Comparison of ENCODE assay signal across 24 cellular contexts in genomic region chr9:117737721-117738226, GRCh38. TPM values are rescaled to one million over a fixed set of nuclear protein-coding genes. Genes with fewer than 3 reads are reported as not detected.
DNase-seq lines count a peak whose midpoint lies in the region; ATAC-seq, FAIRE-seq and TF ChIP-seq lines count a peak whose summit lies in the region.
"Had no signal": no experiment of that assay in that cellular context is flagged by ENCODE, and none has a peak within 500 bp of the region (broad histone marks: within the 10 kb centered on the region; RNA-seq: fewer than 3 reads in every experiment).

No MANE protein-coding gene starts in this region.

- H3K9ac ChIP-seq in H1 (replicated peaks in 1 of 4; ENCODE audit: extremely low read depth in 1 of 4, low read depth in 3 of 4, low read length in 3 of 4) (no peak overlapping the region), neural progenitor cell (no peak overlapping the region)

- no peak overlapping the region for H2BK20ac ChIP-seq in H1 (ENCODE audit: low read length)

- TF ChIP-seq RAD21 in H1 (IDR thresholded peaks at IDR 0.05 in 1 of 2, conservative IDR thresholded peaks at IDR 0.05 in 1 of 2; ENCODE audit: low read depth in 2 of 2, low read length in 2 of 2): no peak

- no peak overlapping the region for H2BK5ac ChIP-seq in H1 (ENCODE audit: low read depth, low read length)

- H3K9me3 ChIP-seq in heart left ventricle (no peaks in the 10 kb centered on the region), H1 (ENCODE audit: insufficient read depth in 2 of 2, low read depth in 1 of 2, low read length in 1 of 2) (no peaks in the 10 kb centered on the region), neural progenitor cell (ENCODE audit: low read depth) (no peaks in the 10 kb centered on the region)
- H3K9me3 ChIP-seq: adrenal gland, gastroesophageal sphincter, mucosa of descending colon, tibial artery had no signal

- ATAC-seq in heart left ventricle (peak in 3 of 4 donors; percentile 32 to 42 (median 40)), GM19035 (IDR thresholded peaks at IDR 0.05; ENCODE audit: unreplicated experiment) (no peak), T-cell (replicated peaks in 1 of 4) (no peak)
- no peak for ATAC-seq in activated CD8-positive, alpha-beta T cell treated with anti-CD3 and anti-CD28 coated beads, Interleukin-2, amount 10 ng/mL, durations not matched to agents 7 days and 5 days
- ATAC-seq: gastroesophageal sphincter; mucosa of descending colon; sciatic nerve; stimulated activated memory B cell treated with anti-CD40 and anti-IgM and Interleukin-4, amounts not matched to agents 10 μg/mL and 1 μg/mL and 100 μg/mL, for 72 hours had no signal

- H3K27me3 ChIP-seq in heart left ventricle (no peaks in the 10 kb centered on the region), H1 (replicated peaks in 1 of 4; ENCODE audit: control insufficient read depth in 3 of 4, extremely low read depth in 1 of 4, insufficient read depth in 3 of 4, low read length in 3 of 4) (no peaks in the 10 kb centered on the region), neural progenitor cell (no peaks in the 10 kb centered on the region)
- H3K27me3 ChIP-seq: adrenal gland, tibial artery had no signal

- TF ChIP-seq POLR2A in heart left ventricle (IDR thresholded peaks at IDR 0.05): no peak
- TF ChIP-seq POLR2A in H1 (IDR thresholded peaks at IDR 0.05; ENCODE audit: control extremely low read depth in 1 of 2, low read depth in 2 of 2, low read length in 2 of 2): no peak

- no peaks in the 10 kb centered on the region for H4K20me1 ChIP-seq in H1 (replicated peaks in 1 of 2; ENCODE audit: control insufficient read depth in 1 of 2, insufficient read depth in 2 of 2, low read length in 2 of 2)
- no peaks in the 10 kb centered on the region for H4K20me1 ChIP-seq in neural progenitor cell (ENCODE audit: low read depth)

- H3K79me1 ChIP-seq in H1 (ENCODE audit: low read depth, low read length): no peaks in the 10 kb centered on the region

- no peak overlapping the region for H3K4me2 ChIP-seq in H1 (ENCODE audit: insufficient read depth in 1 of 2, low read depth in 2 of 2, low read length in 2 of 2)
- peak overlapping the region; percentile 51 for H3K4me2 ChIP-seq in neural progenitor cell

- no peak for TF ChIP-seq EP300 in H1 (IDR thresholded peaks at IDR 0.05; ENCODE audit: borderline replicate concordance in 1 of 2, low read depth in 2 of 2, low read length in 2 of 2)

- POLR2A ChIA-PET in H1 (lab: Charles Lee; ENCODE audit: partially characterized antibody) (no interaction called here), T-cell (lab: Charles Lee) (no interaction called here)
- POLR2A ChIA-PET in activated CD8-positive, alpha-beta T cell treated with anti-CD3 and anti-CD28 coated beads, Interleukin-2, amount 10 ng/mL, durations not matched to agents 7 days and 5 days (lab: Charles Lee): no interaction called here

- intact Hi-C loops in heart left ventricle (cut with DNase I) (no loop called here), cardiac septum (cut with DNase I) (no loop called here)

- no peak overlapping the region for H3K23ac ChIP-seq in H1 (ENCODE audit: insufficient read length)

- no peak overlapping the region for H2BK15ac ChIP-seq in H1 (ENCODE audit: low read length)

- H3K4me1 Mint-ChIP-seq in neural progenitor cell (peaks cover 18% of the 10 kb centered on the region), T-cell (no peaks in the 10 kb centered on the region)
- H3K4me1 Mint-ChIP-seq in activated CD8-positive, alpha-beta T cell treated with anti-CD3 and anti-CD28 coated beads, Interleukin-2, amount 10 ng/mL, durations not matched to agents 7 days and 5 days (ENCODE audit: low read depth): no peaks in the 10 kb centered on the region
- H3K4me1 Mint-ChIP-seq: stimulated activated memory B cell treated with anti-CD40 and anti-IgM and Interleukin-4, amounts not matched to agents 10 μg/mL and 1 μg/mL and 100 μg/mL, for 72 hours had no signal

- H3K4me3 Mint-ChIP-seq in neural progenitor cell (no peak overlapping the region), T-cell (no peak overlapping the region)
- no peak overlapping the region for H3K4me3 Mint-ChIP-seq in activated CD8-positive, alpha-beta T cell treated with anti-CD3 and anti-CD28 coated beads, Interleukin-2, amount 10 ng/mL, durations not matched to agents 7 days and 5 days
- H3K4me3 Mint-ChIP-seq: HFFc6; stimulated activated memory B cell treated with anti-CD40 and anti-IgM and Interleukin-4, amounts not matched to agents 10 μg/mL and 1 μg/mL and 100 μg/mL, for 72 hours had no signal

- WGBS in heart left ventricle, 4 donors: 61 to 83% (median 75%) methylated on average over 7 of the region's 7 CpGs
- 88% methylated on average over 7 of the region's 7 CpGs; no CpG with 5 or more reads in 1 of the 2 experiments for WGBS in H1 (ENCODE audit: extremely low coverage in 1 of 2, insufficient coverage in 1 of 2, insufficient read length in 1 of 2, insufficient replicate concordance in 2 of 2, low coverage in 1 of 2, low lambda C conversion rate in 2 of 2, missing lambda C conversion rate in 1 of 2), 2 experiments

- no peak overlapping the region for H3K4me3 ChIP-seq in heart left ventricle
- H3K4me3 ChIP-seq in H1 (ENCODE audit: extremely low read depth in 1 of 4, insufficient read depth in 2 of 4, low read depth in 3 of 4, low read length in 4 of 4): no peak overlapping the region
- H3K4me3 ChIP-seq in neural progenitor cell: peak overlapping the region; percentile 6
- H3K4me3 ChIP-seq: adrenal gland, gastroesophageal sphincter, mucosa of descending colon, tibial artery had no signal

- no peaks in the 10 kb centered on the region for H3K23me2 ChIP-seq in H1 (ENCODE audit: low read depth, low read length)

- no peaks in the 10 kb centered on the region for H3K27me3 Mint-ChIP-seq in neural progenitor cell (ENCODE audit: insufficient read depth, low read depth)
- H3K27me3 Mint-ChIP-seq in activated CD8-positive, alpha-beta T cell treated with anti-CD3 and anti-CD28 coated beads, Interleukin-2, amount 10 ng/mL, durations not matched to agents 7 days and 5 days (ENCODE audit: low read depth): peaks cover 23% of the 10 kb centered on the region
- peaks cover 4 to 5% of the 10 kb centered on the region in 2 donors for H3K27me3 Mint-ChIP-seq in T-cell

- no peak for TF ChIP-seq CTCF in heart left ventricle (IDR thresholded peaks at IDR 0.05)
- no peak for TF ChIP-seq CTCF in H1 (IDR thresholded peaks at IDR 0.05; ENCODE audit: control extremely low read depth in 1 of 3, insufficient read depth in 1 of 3, low read depth in 1 of 3, low read length in 3 of 3)
- TF ChIP-seq CTCF in neural progenitor cell (IDR thresholded peaks at IDR 0.05): no peak

- H3K14ac ChIP-seq in H1 (ENCODE audit: insufficient read length): no peak overlapping the region

- no peak overlapping the region for H3K18ac ChIP-seq in H1 (ENCODE audit: extremely low read depth, low read length)

- CTCF ChIA-PET in H1 (lab: Charles Lee; ENCODE audit: partially characterized antibody): interaction anchor here (0.8 kb wide), 1 partner anchor 14 kb away, joined by 3 read pairs; no protein-coding TSS in a partner anchor
- CTCF ChIA-PET in activated CD8-positive, alpha-beta T cell treated with anti-CD3 and anti-CD28 coated beads, Interleukin-2, amount 10 ng/mL, durations not matched to agents 7 days and 5 days (lab: Charles Lee): no interaction called here
- CTCF ChIA-PET in T-cell (lab: Charles Lee): interaction anchor here in 1 of 2 donors (0.7 kb wide), 1 partner anchor 432 kb away, joined by 3 read pairs; no protein-coding TSS in a partner anchor

- no peak overlapping the region for H4K8ac ChIP-seq in H1 (ENCODE audit: extremely low read depth, insufficient read depth, low read length)

- H2AFZ ChIP-seq in H1 (ENCODE audit: low read length): peak overlapping the region; percentile 71
- peak overlapping the region; percentile 15 for H2AFZ ChIP-seq in neural progenitor cell (replicated peaks)

- H3K36me3 Mint-ChIP-seq in neural progenitor cell (no peaks in the 10 kb centered on the region), T-cell (no peaks in the 10 kb centered on the region)
- H3K36me3 Mint-ChIP-seq in activated CD8-positive, alpha-beta T cell treated with anti-CD3 and anti-CD28 coated beads, Interleukin-2, amount 10 ng/mL, durations not matched to agents 7 days and 5 days (ENCODE audit: low read depth): no peaks in the 10 kb centered on the region
- H3K36me3 Mint-ChIP-seq: stimulated activated memory B cell treated with anti-CD40 and anti-IgM and Interleukin-4, amounts not matched to agents 10 μg/mL and 1 μg/mL and 100 μg/mL, for 72 hours had no signal

- H3K4me1 ChIP-seq in heart left ventricle (peaks cover 0 to 17% (median 4%) of the 10 kb centered on the region in 12 donors), H1 (replicated peaks in 1 of 4; ENCODE audit: control insufficient read depth in 3 of 4, insufficient read depth in 4 of 4, low read length in 3 of 4) (no peaks in the 10 kb centered on the region), neural progenitor cell (peaks cover 31% of the 10 kb centered on the region)

- peak overlapping the region in 2 of 12 donors; percentile 7 to 17 for H3K27ac ChIP-seq in heart left ventricle
- no peak overlapping the region for H3K27ac ChIP-seq in H1 (ENCODE audit: low read depth, low read length)
- H3K27ac ChIP-seq in neural progenitor cell: peak overlapping the region; percentile 55
- H3K27ac ChIP-seq: C4-2B, gastroesophageal sphincter, tibial artery, VCaP had no signal

- no peak overlapping the region for H2AK5ac ChIP-seq in H1 (ENCODE audit: low read depth, low read length)

- no peak overlapping the region for H3K4ac ChIP-seq in H1 (replicated peaks; ENCODE audit: insufficient read length, low read depth, low read length)

- no peak for FAIRE-seq in H1 (lab: Jason Lieb, UNC)

- H3F3A ChIP-seq in neural progenitor cell (ENCODE audit: low read depth): peaks cover 6% of the 10 kb centered on the region

- H3K79me2 ChIP-seq in H1 (ENCODE audit: control insufficient read depth in 1 of 2, insufficient read depth in 2 of 2, low read length in 2 of 2) (no peaks in the 10 kb centered on the region), neural progenitor cell (ENCODE audit: low read depth) (no peaks in the 10 kb centered on the region)

- H2BK12ac ChIP-seq in H1 (ENCODE audit: low read depth, low read length): no peak overlapping the region

- H3K36me3 ChIP-seq in heart left ventricle (no peaks in the 10 kb centered on the region), H1 (ENCODE audit: control insufficient read depth in 2 of 4, insufficient read depth in 4 of 4, low read length in 3 of 4) (no peaks in the 10 kb centered on the region), neural progenitor cell (no peaks in the 10 kb centered on the region)
- H3K36me3 ChIP-seq: adrenal gland, gastroesophageal sphincter, tibial artery had no signal

- H3K9me3 Mint-ChIP-seq in neural progenitor cell: no peaks in the 10 kb centered on the region
- H3K9me3 Mint-ChIP-seq in activated CD8-positive, alpha-beta T cell treated with anti-CD3 and anti-CD28 coated beads, Interleukin-2, amount 10 ng/mL, durations not matched to agents 7 days and 5 days (ENCODE audit: insufficient read depth): no peaks in the 10 kb centered on the region
- no peaks in the 10 kb centered on the region for H3K9me3 Mint-ChIP-seq in T-cell
- H3K9me3 Mint-ChIP-seq: stimulated activated memory B cell treated with anti-CD40 and anti-IgM and Interleukin-4, amounts not matched to agents 10 μg/mL and 1 μg/mL and 100 μg/mL, for 72 hours had no signal

- H3K56ac ChIP-seq in H1 (replicated peaks; ENCODE audit: insufficient read length, low read depth, low read length): no peak overlapping the region

- no peak overlapping the region for H2BK120ac ChIP-seq in H1 (replicated peaks; ENCODE audit: low read depth, low read length)

- peak overlapping the region; percentile 91 for H3K27ac Mint-ChIP-seq in neural progenitor cell
- H3K27ac Mint-ChIP-seq in activated CD8-positive, alpha-beta T cell treated with anti-CD3 and anti-CD28 coated beads, Interleukin-2, amount 10 ng/mL, durations not matched to agents 7 days and 5 days: no peak overlapping the region
- no peak overlapping the region for H3K27ac Mint-ChIP-seq in T-cell
- H3K27ac Mint-ChIP-seq: HFFc6; stimulated activated memory B cell treated with anti-CD40 and anti-IgM and Interleukin-4, amounts not matched to agents 10 μg/mL and 1 μg/mL and 100 μg/mL, for 72 hours had no signal

- H4K91ac ChIP-seq in H1 (replicated peaks; ENCODE audit: insufficient read length, low read length): no peak overlapping the region

- DNase-seq in heart left ventricle (no peak), cardiac septum (ENCODE audit: low spot score) (no peak), H1 (ENCODE audit: low read depth in 1 of 2, low spot score in 2 of 2) (no peak), neural progenitor cell (ENCODE audit: low spot score) (peak; percentile 53), superior temporal gyrus (ENCODE audit: extremely low spot score) (peak; percentile 47), T-cell (no peak)
- DNase-seq in activated CD8-positive, alpha-beta T cell treated with anti-CD3 and anti-CD28 coated beads, Interleukin-2, amount 10 ng/mL, durations not matched to agents 7 days and 5 days: no peak
- DNase-seq: erythroblast, HFFc6, IMR-90, mucosa of descending colon, NCI-H1417 treated with DMSO at 0.1 percent for 48 hours, NCI-H2107, NCI-H526, T-helper 2 cell, tibial artery had no signal

- no peak overlapping the region for H4K5ac ChIP-seq in H1 (ENCODE audit: insufficient read length, low read depth, low read length)

RNA-seq across cellular contexts. Expression of gene TLR4, which starts 33.6 kb away (rescaled TPM):
- total RNA-seq in heart left ventricle (10 to 100 TPM in 6 of 9 donors, 1 to 10 TPM in 3; 8.5 to 37.4 (median 11.0) TPM), cardiac septum (7.5 TPM), neural progenitor cell (ENCODE audit: low replicate concordance) (0.22 and 0.24 TPM in 2 replicates), T-cell (under 1 TPM; 0.08 to 0.18 (median 0.16) TPM)
- polyA plus RNA-seq in heart left ventricle (1 to 10 TPM; 2.0 to 3.2 TPM), H1 (2011; rRNA removed) (under 0.01 and 0.02 TPM in 2 replicates)
- 0.17 and 0.19 TPM in 2 replicates for total RNA-seq in H1 (2021; fragmentation: NEBNext Ultra II Directional; extraction: Animal tissue kit (Norgen Biotek cat#: 25700))
- polyA plus RNA-seq in H1 (2011; cell fraction: cytosol; rRNA removed): not detected
- polyA plus RNA-seq in H1 (2011; cell fraction: nucleus; rRNA removed): not detected
- 0.04 to 0.14 TPM in 2 of 4 replicates, not detected in the others for polyA plus RNA-seq in H1 (2012, experiment 1 of 2)
- 0.04 TPM for polyA plus RNA-seq in H1 (2012, experiment 2 of 2)
- polyA plus RNA-seq in H1 (2013, experiment 1 of 2): 0.22 TPM
- polyA plus RNA-seq in H1 (2013, experiment 2 of 2): 0.24 TPM
- polyA minus RNA-seq in H1 (2011; rRNA and poly(A)+ RNA removed): 0.07 and 0.09 TPM in 2 replicates
- not detected for polyA minus RNA-seq in H1 (2011; cell fraction: cytosol; rRNA and poly(A)+ RNA removed)
- polyA minus RNA-seq in H1 (2011; cell fraction: nucleus; rRNA and poly(A)+ RNA removed): 0.70 TPM
- under 1 TPM; 0.08 to 0.16 TPM for total RNA-seq in activated CD8-positive, alpha-beta T cell treated with anti-CD3 and anti-CD28 coated beads, Interleukin-2, amount 10 ng/mL, durations not matched to agents 7 days and 5 days
- total RNA-seq: A673 had no signal
- polyA plus RNA-seq: IMR-90 had no signal

Comparison
In these comparisons a context has a peak if more than half of its experiments do, and no peak if none do; other contexts are left out.
1. ATAC-seq: peak in heart left ventricle (3 of 4); none in activated CD8-positive, alpha-beta T cell treated with anti-CD3 and anti-CD28 coated beads, Interleukin-2, amount 10 ng/mL, durations not matched to agents 7 days and 5 days (single experiment), GM19035 (single experiment) and T-cell (0 of 4).
2. DNase-seq: peak in neural progenitor cell (single experiment) and superior temporal gyrus (single experiment); none in heart left ventricle (0 of 5), cardiac septum (single experiment), H1 (0 of 2), activated CD8-positive, alpha-beta T cell treated with anti-CD3 and anti-CD28 coated beads, Interleukin-2, amount 10 ng/mL, durations not matched to agents 7 days and 5 days (single experiment) and T-cell (0 of 34).